Comparison of ENCODE assay signal across 8 cellular contexts in genomic region chr2:3223080-3223923, GRCh38.
DNase-seq lines count a peak whose midpoint lies in the region; ATAC-seq and TF ChIP-seq lines count a peak whose summit lies in the region.

No MANE protein-coding gene starts in this region.

- peaks cover 6 to 10% of the 10 kb centered on the region in 2 donors for H3K36me3 Mint-ChIP-seq in CD14-positive monocyte

- intact Hi-C loops in CD14-positive monocyte (cut with micrococcal nuclease), result no loop called here

- H3K9me3 Mint-ChIP-seq in CD14-positive monocyte, result peaks cover 36 to 60% (median 43%) of the 10 kb centered on the region in 7 donors

- H3K4me1 ChIP-seq in HAP-1, result 0 out of 2 replicates have a peak, but pooled peaks cover 2% of the 10 kb centered on the region

- no peaks in the 10 kb centered on the region for H3K36me3 ChIP-seq in HAP-1 (replicated peaks)

- H3K9me3 ChIP-seq in HAP-1, result 0 out of 2 replicates have a peak, but pooled peaks cover 6% of the 10 kb centered on the region

- no peaks in the 10 kb centered on the region for H3K27me3 ChIP-seq in HAP-1 (ENCODE audit: low read depth)

- peak overlapping the region in 1 of 7 donors; percentile 27 for H3K27ac Mint-ChIP-seq in CD14-positive monocyte

- H3K4me3 Mint-ChIP-seq in CD14-positive monocyte, result no peak overlapping the region

- in situ Hi-C loops in HAP-1 (cut with MboI; ENCODE audit: low sequenced_read_pairs), result no loop called here

- no peak overlapping the region for H3K4me3 ChIP-seq in HAP-1

- no peaks in the 10 kb centered on the region for H3K27me3 Mint-ChIP-seq in CD14-positive monocyte (ENCODE audit: low read depth in 3 of 3)

- TF ChIP-seq CTCF in CD14-positive monocyte (IDR thresholded peaks at IDR 0.05), result no peak

- DNase-seq in activated T-cell treated with anti-CD3 and anti-CD28 coated beads for 4 hours (peak; percentile 51), lung microvascular endothelial cell (ENCODE audit: low read depth in 2 of 2) (peak; percentile 47 to 93), CD14-positive monocyte (ENCODE audit: low spot score) (no peak), HAP-1 (ENCODE audit: low spot score in 2 of 2) (no peak), NCI-H2107 (lab: John Stamatoyannopoulos, UW) (no peak), DMS 273 treated with DMSO at 0.1 percent for 48 hours (lab: John Stamatoyannopoulos, UW) (no peak)

- peak; percentile 95 for ATAC-seq in GM19395 (IDR thresholded peaks at IDR 0.05; ENCODE audit: unreplicated experiment)
- peak; percentile 95 for ATAC-seq in HG03439 (IDR thresholded peaks at IDR 0.05; ENCODE audit: unreplicated experiment)

- no peaks in the 10 kb centered on the region for H3K4me1 Mint-ChIP-seq in CD14-positive monocyte

Comparison
In these comparisons a context has a peak if more than half of its experiments do, and no peak if none do; other contexts are left out.
1. DNase-seq: peak in activated T-cell treated with anti-CD3 and anti-CD28 coated beads for 4 hours (single experiment) and lung microvascular endothelial cell (2 of 2); none in CD14-positive monocyte (single experiment), HAP-1 (0 of 2), NCI-H2107 (single experiment) and DMS 273 treated with DMSO at 0.1 percent for 48 hours (single experiment).